18 cellular contexts compared by ENCODE assay signal in genomic region chr14:99529899-99530298, GRCh38. TPM values are rescaled to one million over a fixed set of nuclear protein-coding genes. Genes with fewer than 3 reads are reported as not detected.
DNase-seq lines count a peak whose midpoint lies in the region; ATAC-seq and TF ChIP-seq lines count a peak whose summit lies in the region.
"Had no signal": no experiment of that assay in that cellular context is flagged by ENCODE, and none has a peak within 500 bp of the region (broad histone marks: within the 10 kb centered on the region; RNA-seq: fewer than 3 reads in every experiment).

No MANE protein-coding gene starts in this region.

- ATAC-seq in RWPE2 (ENCODE audit: low read depth) = no peak
- ATAC-seq: sciatic nerve had no signal

- TF ChIP-seq CTCF in RWPE2 (IDR thresholded peaks at IDR 0.05; ENCODE audit: poor library complexity, severe bottlenecking) = peak; percentile 20
- no peak for TF ChIP-seq CTCF in smooth muscle cell (IDR thresholded peaks at IDR 0.05; ENCODE audit: borderline replicate concordance, insufficient read depth, poor library complexity, severe bottlenecking)
- TF ChIP-seq CTCF in type B pancreatic cell (conservative IDR thresholded peaks at IDR 0.05) = no peak
- no peak for TF ChIP-seq CTCF in tibial nerve (IDR thresholded peaks at IDR 0.05)

- no peaks in the 10 kb centered on the region for H4K20me1 ChIP-seq in smooth muscle cell (ENCODE audit: low read depth)

- H3K27ac Mint-ChIP-seq in type B pancreatic cell = no peak overlapping the region
- H3K27ac Mint-ChIP-seq: activated CD4-positive, alpha-beta memory T cell treated with anti-CD3 and anti-CD28 coated beads for 36 hours; activated naive CD8-positive, alpha-beta T cell treated with anti-CD3 and anti-CD28 coated beads, Interleukin-2, amount 10 ng/mL, durations not matched to agents 7 days and 5 days; CD4-positive, alpha-beta T cell; IgD-negative memory B cell had no signal

- H3K4me3 ChIP-seq in RWPE2 (ENCODE audit: severe bottlenecking) = no peak overlapping the region
- H3K4me3 ChIP-seq in smooth muscle cell = no peak overlapping the region
- no peak overlapping the region for H3K4me3 ChIP-seq in tibial nerve
- H3K4me3 ChIP-seq: thoracic aorta had no signal

- TF ChIP-seq POLR2A in tibial nerve (IDR thresholded peaks at IDR 0.05) = no peak

- TF ChIP-seq EP300 in tibial nerve (IDR thresholded peaks at IDR 0.05) = no peak

- H3K36me3 Mint-ChIP-seq in type B pancreatic cell = no peaks in the 10 kb centered on the region
- H3K36me3 Mint-ChIP-seq: activated CD4-positive, alpha-beta memory T cell treated with anti-CD3 and anti-CD28 coated beads for 36 hours; activated naive CD8-positive, alpha-beta T cell treated with anti-CD3 and anti-CD28 coated beads, Interleukin-2, amount 10 ng/mL, durations not matched to agents 7 days and 5 days had no signal

- H3K4me2 ChIP-seq in smooth muscle cell = no peak overlapping the region

- no peaks in the 10 kb centered on the region for H3K27me3 ChIP-seq in RWPE2 (ENCODE audit: insufficient read depth, poor library complexity, severe bottlenecking)
- no peaks in the 10 kb centered on the region for H3K27me3 ChIP-seq in smooth muscle cell (ENCODE audit: low read depth)
- no peaks in the 10 kb centered on the region for H3K27me3 ChIP-seq in tibial nerve

- 87% methylated on average over 4 of the region's 4 CpGs for WGBS in smooth muscle cell (ENCODE audit: low lambda C conversion rate)
- 89 to 90% methylated on average over 4 of the region's 4 CpGs for whole genome bisulfite sequencing in tibial nerve, 2 donors

- DNase-seq in DMS 273 (lab: John Stamatoyannopoulos, UW; ENCODE audit: unreplicated experiment) (peak; percentile 53), DMS 273 treated with DMSO at 0.1 percent for 48 hours (lab: John Stamatoyannopoulos, UW) (no peak), RWPE2 (ENCODE audit: low spot score) (no peak), glomerular endothelial cell (ENCODE audit: extremely low read depth, low read depth, low spot score) (peak; percentile 23), smooth muscle cell (lab: John Stamatoyannopoulos, UW; ENCODE audit: unreplicated experiment) (no peak), type B pancreatic cell (ENCODE audit: extremely low spot score, unreplicated experiment) (no peak), OCI-M2 (lab: John Stamatoyannopoulos, UW; ENCODE audit: unreplicated experiment) (no peak), tibial nerve (ENCODE audit: low spot score in 2 of 2) (no peak)
- DNase-seq: activated CD4-positive, alpha-beta memory T cell treated with anti-CD3 and anti-CD28 coated beads for 36 hours; activated naive CD8-positive, alpha-beta T cell treated with anti-CD3 and anti-CD28 coated beads, Interleukin-2, amount 10 ng/mL, durations not matched to agents 7 days and 5 days; activated T-cell treated with anti-CD3 and anti-CD28 coated beads, Interleukin-2, amount 50 U/mL, for 48 hours; CD4-positive, alpha-beta T cell; GDM1; stimulated activated CD4-positive, alpha-beta T cell treated with anti-CD3 and anti-CD28 coated beads, Interleukin-2, amount 100 ng/mL, for 48 hours had no signal

- H3K79me2 ChIP-seq in smooth muscle cell (ENCODE audit: low read depth) = no peaks in the 10 kb centered on the region

- no peak overlapping the region for H3K4me3 Mint-ChIP-seq in type B pancreatic cell
- H3K4me3 Mint-ChIP-seq: activated CD4-positive, alpha-beta memory T cell treated with anti-CD3 and anti-CD28 coated beads for 36 hours; activated naive CD8-positive, alpha-beta T cell treated with anti-CD3 and anti-CD28 coated beads, Interleukin-2, amount 10 ng/mL, durations not matched to agents 7 days and 5 days; CD4-positive, alpha-beta T cell; IgD-negative memory B cell had no signal

- no peak overlapping the region for H2AFZ ChIP-seq in smooth muscle cell (ENCODE audit: low read depth)

- H3K4me1 Mint-ChIP-seq in type B pancreatic cell (ENCODE audit: unreplicated experiment) = peaks cover 24% of the 10 kb centered on the region

- H3F3A ChIP-seq in smooth muscle cell (ENCODE audit: low read depth) = no peaks in the 10 kb centered on the region

- no peaks in the 10 kb centered on the region for H3K9me3 ChIP-seq in RWPE2 (ENCODE audit: severe bottlenecking)
- H3K9me3 ChIP-seq in smooth muscle cell (replicated peaks; ENCODE audit: low read depth) = no peaks in the 10 kb centered on the region
- H3K9me3 ChIP-seq in tibial nerve = no peaks in the 10 kb centered on the region
- H3K9me3 ChIP-seq: thoracic aorta had no signal

- H3K4me1 ChIP-seq in RWPE2 (ENCODE audit: insufficient read depth, poor library complexity, severe bottlenecking) = peaks cover 15% of the 10 kb centered on the region
- H3K4me1 ChIP-seq in smooth muscle cell (ENCODE audit: low read depth) = peaks cover 27% of the 10 kb centered on the region
- H3K4me1 ChIP-seq in tibial nerve = peaks cover 0 to 12% (median 2%) of the 10 kb centered on the region in 4 donors

- H3K36me3 ChIP-seq in RWPE2 (ENCODE audit: low read depth) (peaks cover 8% of the 10 kb centered on the region), smooth muscle cell (ENCODE audit: low read depth) (no peaks in the 10 kb centered on the region), tibial nerve (no peaks in the 10 kb centered on the region)
- H3K36me3 ChIP-seq: thoracic aorta had no signal

- H3K9ac ChIP-seq in smooth muscle cell (ENCODE audit: low read depth) = no peak overlapping the region

- no peaks in the 10 kb centered on the region for H3K9me3 Mint-ChIP-seq in type B pancreatic cell
- H3K9me3 Mint-ChIP-seq: activated CD4-positive, alpha-beta memory T cell treated with anti-CD3 and anti-CD28 coated beads for 36 hours; activated naive CD8-positive, alpha-beta T cell treated with anti-CD3 and anti-CD28 coated beads, Interleukin-2, amount 10 ng/mL, durations not matched to agents 7 days and 5 days; CD4-positive, alpha-beta T cell; IgD-negative memory B cell had no signal

- no peaks in the 10 kb centered on the region for H3K27me3 Mint-ChIP-seq in type B pancreatic cell
- H3K27me3 Mint-ChIP-seq: activated CD4-positive, alpha-beta memory T cell treated with anti-CD3 and anti-CD28 coated beads for 36 hours; activated naive CD8-positive, alpha-beta T cell treated with anti-CD3 and anti-CD28 coated beads, Interleukin-2, amount 10 ng/mL, durations not matched to agents 7 days and 5 days; CD4-positive, alpha-beta T cell; IgD-negative memory B cell had no signal

- H3K27ac ChIP-seq in RWPE2 (ENCODE audit: poor library complexity, severe bottlenecking) = no peak overlapping the region
- no peak overlapping the region for H3K27ac ChIP-seq in smooth muscle cell (ENCODE audit: low read depth)
- no peak overlapping the region for H3K27ac ChIP-seq in tibial nerve
- H3K27ac ChIP-seq: 22Rv1, thoracic aorta had no signal

RNA-seq across cellular contexts. Expression of gene CCNK, which starts 48.7 kb away (rescaled TPM):
- total RNA-seq in glomerular endothelial cell (25.5 and 41.1 TPM in 2 replicates), smooth muscle cell (32.9 and 45.0 TPM in 2 replicates), type B pancreatic cell (ENCODE audit: low replicate concordance) (66.2 and 84.0 TPM in 2 replicates), tibial nerve (10 to 100 TPM; 16.5 to 29.1 (median 21.4) TPM)
- 14.6 and 22.7 TPM in 2 replicates for polyA plus RNA-seq in smooth muscle cell

RNA-seq across cellular contexts. Expression of gene SETD3, which starts 49.2 kb away (rescaled TPM):
- 44.8 and 53.9 TPM in 2 replicates for total RNA-seq in glomerular endothelial cell
- total RNA-seq in smooth muscle cell = 74.9 and 78.2 TPM in 2 replicates
- 41.5 and 49.2 TPM in 2 replicates for polyA plus RNA-seq in smooth muscle cell
- total RNA-seq in type B pancreatic cell (ENCODE audit: low replicate concordance) = 50.2 and 52.7 TPM in 2 replicates
- 100 to 1,000 TPM in 1 of 4 donors, 10 to 100 TPM in 3; 63.3 to 118 (median 80.6) TPM for total RNA-seq in tibial nerve

Comparison
In these comparisons a context has a peak if more than half of its experiments do, and no peak if none do; other contexts are left out.
1. DNase-seq: peak in DMS 273 (single experiment) and glomerular endothelial cell (single experiment); none in DMS 273 treated with DMSO at 0.1 percent for 48 hours (single experiment), RWPE2 (single experiment), smooth muscle cell (single experiment), type B pancreatic cell (single experiment), OCI-M2 (single experiment) and tibial nerve (0 of 2).